In the genomic region with DNA sequence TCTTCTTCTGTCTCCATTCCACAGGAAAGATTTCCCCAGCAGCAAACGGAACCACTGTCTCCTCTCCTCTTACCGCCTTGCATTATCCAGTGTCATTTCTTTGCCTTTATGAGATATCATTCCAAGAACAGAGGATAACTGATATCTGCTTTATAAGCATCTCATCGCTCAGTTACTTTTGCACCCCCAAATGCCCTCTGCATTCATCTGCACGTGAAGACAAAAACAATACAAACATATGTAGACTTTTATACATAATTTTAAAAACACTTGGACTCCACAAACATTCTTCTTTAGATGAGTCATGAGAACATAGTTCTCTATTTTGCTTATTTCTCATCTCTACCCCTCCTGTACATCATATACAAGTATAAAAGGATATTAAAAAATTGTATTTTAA, we compare ENCODE assay signal across 23 cellular contexts. TPM values are rescaled to one million over a fixed set of nuclear protein-coding genes. Genes with fewer than 3 reads are reported as not detected.
DNase-seq lines count a peak whose midpoint lies in the region; ATAC-seq, FAIRE-seq and TF ChIP-seq lines count a peak whose summit lies in the region.
"Had no signal": no experiment of that assay in that cellular context is flagged by ENCODE, and none has a peak within 500 bp of the region (broad histone marks: within the 10 kb centered on the region; RNA-seq: fewer than 3 reads in every experiment).

No MANE protein-coding gene starts in this region.

- intact Hi-C loops in uterus (cut with DNase I; ENCODE audit: low total_unique reads): no loop called here

- H3K4me3 Mint-ChIP-seq in astrocyte (ENCODE audit: unreplicated experiment) (no peak overlapping the region), nephron progenitor cell (peak overlapping the region; percentile 12)
- H3K4me3 Mint-ChIP-seq: CD4-positive, CD25-positive, alpha-beta regulatory T cell; CD8-positive, alpha-beta memory T cell; GM23338; IgD-negative memory B cell had no signal

- no peaks in the 10 kb centered on the region for H3K79me2 ChIP-seq in astrocyte (ENCODE audit: insufficient read depth, low read length)

- TF ChIP-seq POLR2A in uterus (IDR thresholded peaks at IDR 0.05): no peak

- H3K36me3 ChIP-seq in astrocyte (ENCODE audit: insufficient read depth, low read length): no peaks in the 10 kb centered on the region
- no peaks in the 10 kb centered on the region for H3K36me3 ChIP-seq in uterus
- H3K36me3 ChIP-seq: BE2C had no signal

- H3K4me1 ChIP-seq in astrocyte (ENCODE audit: insufficient read depth, low read length) (no peaks in the 10 kb centered on the region), uterus (no peaks in the 10 kb centered on the region)
- H3K4me1 ChIP-seq: BE2C had no signal

- no peak overlapping the region for H3K4me2 ChIP-seq in astrocyte (ENCODE audit: low read length)
- H3K4me2 ChIP-seq: GM23338 had no signal

- H3K36me3 Mint-ChIP-seq in astrocyte (ENCODE audit: low read depth, unreplicated experiment) (no peaks in the 10 kb centered on the region), nephron progenitor cell (ENCODE audit: low read depth) (no peaks in the 10 kb centered on the region)
- H3K36me3 Mint-ChIP-seq: CD4-positive, CD25-positive, alpha-beta regulatory T cell; IgD-negative memory B cell had no signal

- no peak for FAIRE-seq in astrocyte (lab: Jason Lieb, UNC)
- FAIRE-seq: A204.1, G401.6, GM12892, GM18507, H54, HTR-8/SVneo had no signal

- H3K27ac ChIP-seq in astrocyte (ENCODE audit: low read depth, low read length): no peak overlapping the region
- H3K27ac ChIP-seq in uterus: no peak overlapping the region

- no peak for TF ChIP-seq CTCF in astrocyte (IDR thresholded peaks at IDR 0.05; ENCODE audit: insufficient read depth, low read depth, low read length)
- no peak for TF ChIP-seq CTCF in choroid plexus epithelial cell (conservative IDR thresholded peaks at IDR 0.05; ENCODE audit: low read depth, low read length)
- TF ChIP-seq CTCF in nephron progenitor cell (IDR thresholded peaks at IDR 0.05): no peak
- TF ChIP-seq CTCF in uterus (IDR thresholded peaks at IDR 0.05): no peak

- no peak overlapping the region for H3K9ac ChIP-seq in astrocyte (ENCODE audit: low read length)

- DNase-seq in astrocyte (ENCODE audit: low read depth) (no peak), choroid plexus epithelial cell (ENCODE audit: low read depth) (peak; percentile 33), nephron progenitor cell (no peak), dermis blood vessel endothelial cell (no peak), NCI-H510A treated with DMSO at 0.1 percent for 48 hours (lab: John Stamatoyannopoulos, UW) (no peak), uterus (no peak)
- DNase-seq: ACHN; BE2C; C1 segment of cervical spinal cord; CD4-positive, CD25-positive, alpha-beta regulatory T cell; CD8-positive, alpha-beta memory T cell; COR-L47; DMS 273 treated with DMSO at 0.1 percent for 48 hours; HCEC 1CT had no signal

- H3K9me3 ChIP-seq in astrocyte (ENCODE audit: insufficient read depth, low read depth, low read length): no peaks in the 10 kb centered on the region
- no peaks in the 10 kb centered on the region for H3K9me3 ChIP-seq in uterus
- H3K9me3 ChIP-seq: BE2C had no signal

- H3K9me3 Mint-ChIP-seq in astrocyte (ENCODE audit: unreplicated experiment) (peaks cover 2% of the 10 kb centered on the region), nephron progenitor cell (no peaks in the 10 kb centered on the region)
- H3K9me3 Mint-ChIP-seq: GM23338 had no signal

- H3K27me3 Mint-ChIP-seq in astrocyte (ENCODE audit: low read depth, unreplicated experiment) (no peaks in the 10 kb centered on the region), nephron progenitor cell (ENCODE audit: low read depth, poor library complexity) (peaks cover 7% of the 10 kb centered on the region)
- H3K27me3 Mint-ChIP-seq: CD8-positive, alpha-beta memory T cell; IgD-negative memory B cell had no signal

- H2AFZ ChIP-seq in astrocyte (ENCODE audit: low read depth, low read length): no peak overlapping the region
- H2AFZ ChIP-seq: GM23338 had no signal

- H3K27ac Mint-ChIP-seq in astrocyte (ENCODE audit: unreplicated experiment): peak overlapping the region; percentile 90
- H3K27ac Mint-ChIP-seq in nephron progenitor cell: peak overlapping the region; percentile 10
- H3K27ac Mint-ChIP-seq: CD4-positive, CD25-positive, alpha-beta regulatory T cell; CD8-positive, alpha-beta memory T cell; GM23338; IgD-negative memory B cell had no signal

- ATAC-seq in HG03045 (IDR thresholded peaks at IDR 0.05; ENCODE audit: unreplicated experiment): no peak
- ATAC-seq: GM23338 had no signal

- no peaks in the 10 kb centered on the region for H4K20me1 ChIP-seq in astrocyte (ENCODE audit: insufficient read depth, low read length)

- H3K4me3 ChIP-seq in astrocyte (ENCODE audit: insufficient read depth, low read depth, low read length) (no peak overlapping the region), choroid plexus epithelial cell (ENCODE audit: low read depth, low read length) (no peak overlapping the region), uterus (no peak overlapping the region)
- H3K4me3 ChIP-seq: GM23338 had no signal

- H3K4me1 Mint-ChIP-seq in astrocyte (ENCODE audit: low read depth, unreplicated experiment) (peaks cover 16% of the 10 kb centered on the region), nephron progenitor cell (peaks cover 58% of the 10 kb centered on the region)
- H3K4me1 Mint-ChIP-seq: CD4-positive, CD25-positive, alpha-beta regulatory T cell; CD8-positive, alpha-beta memory T cell; IgD-negative memory B cell had no signal

- no peaks in the 10 kb centered on the region for H3K27me3 ChIP-seq in astrocyte (ENCODE audit: insufficient read depth, low read length)
- no peaks in the 10 kb centered on the region for H3K27me3 ChIP-seq in uterus
- H3K27me3 ChIP-seq: BE2C had no signal

RNA-seq across cellular contexts. Expression of a gene that starts 0.5 kb away (rescaled TPM):
- total RNA-seq in astrocyte (not detected in 2 replicates), dermis blood vessel endothelial cell (not detected in 2 replicates), uterus (not detected)
- total RNA-seq: CD4-positive, CD25-positive, alpha-beta regulatory T cell; CD8-positive, alpha-beta memory T cell; GM23338 had no signal

RNA-seq across cellular contexts. Expression of a gene that starts 22.4 kb away (rescaled TPM):
- total RNA-seq in astrocyte (not detected in 2 replicates), dermis blood vessel endothelial cell (not detected in 2 replicates), uterus (not detected)
- total RNA-seq: CD4-positive, CD25-positive, alpha-beta regulatory T cell; CD8-positive, alpha-beta memory T cell; GM23338 had no signal

RNA-seq across cellular contexts. Expression of a gene that starts 32.2 kb away (rescaled TPM):
- total RNA-seq in astrocyte: not detected in 2 replicates
- not detected in 2 replicates for total RNA-seq in dermis blood vessel endothelial cell
- not detected for total RNA-seq in uterus
- total RNA-seq: CD4-positive, CD25-positive, alpha-beta regulatory T cell; CD8-positive, alpha-beta memory T cell; GM23338 had no signal

RNA-seq across cellular contexts. Expression of a gene that starts 38.0 kb away (rescaled TPM):
- not detected in 2 replicates for total RNA-seq in astrocyte
- total RNA-seq in dermis blood vessel endothelial cell: not detected in 2 replicates
- not detected for total RNA-seq in uterus
- total RNA-seq: CD4-positive, CD25-positive, alpha-beta regulatory T cell; CD8-positive, alpha-beta memory T cell; GM23338 had no signal

RNA-seq across cellular contexts. Expression of a gene that starts 43.0 kb away (rescaled TPM):
- total RNA-seq in astrocyte: not detected in 2 replicates
- total RNA-seq in dermis blood vessel endothelial cell: not detected in 2 replicates
- total RNA-seq in uterus: not detected
- total RNA-seq: CD4-positive, CD25-positive, alpha-beta regulatory T cell; CD8-positive, alpha-beta memory T cell; GM23338 had no signal
